ENCODE assay signal across 9 cellular contexts in the genomic region with DNA sequence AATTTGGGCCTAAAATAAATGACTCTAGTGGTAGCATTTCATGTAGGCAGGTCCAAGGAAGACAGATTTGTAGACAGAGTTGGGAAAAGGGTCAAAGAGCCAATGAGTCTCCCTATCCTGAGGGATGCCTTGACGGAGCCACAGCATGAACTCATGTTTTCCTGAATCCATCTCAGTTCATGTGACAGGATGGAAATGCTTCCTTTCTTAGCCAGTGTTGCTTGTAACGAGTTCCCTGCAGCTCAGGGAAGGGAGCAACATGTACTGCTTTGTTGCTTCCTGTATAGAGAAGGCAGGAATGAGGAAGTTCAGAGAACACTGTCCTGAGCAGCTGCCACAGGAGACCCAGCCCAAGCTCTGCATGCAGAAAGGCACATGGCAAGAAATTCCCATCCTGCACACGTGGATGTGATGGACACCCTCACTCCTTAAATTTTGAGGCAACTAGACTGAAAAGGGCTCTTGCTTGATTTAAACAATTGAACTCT. TPM values are rescaled to one million over a fixed set of nuclear protein-coding genes. Genes with fewer than 3 reads are reported as not detected.
A peak's percentile ranks its signal among the peaks of the same experiment; 100 is the strongest.
DNase-seq lines count a peak whose midpoint lies in the region; ATAC-seq, FAIRE-seq and TF ChIP-seq lines count a peak whose summit lies in the region.
"Had no signal": no experiment of that assay in that cellular context is flagged by ENCODE, and none has a peak within 500 bp of the region (broad histone marks: within the 10 kb centered on the region; RNA-seq: fewer than 3 reads in every experiment).

No MANE protein-coding gene starts in this region.

- intact Hi-C loops in heart left ventricle (cut with DNase I) (loop anchor here in 1 of 10 donors (10.0 kb wide), 1 partner anchor 227 kb away; a partner anchor contains a TSS), prostate gland (cut with DNase I) (no loop called here)

- no peak overlapping the region for H3K4me3 Mint-ChIP-seq in GM23338
- H3K4me3 Mint-ChIP-seq: T-helper 17 cell had no signal

- H3K27ac ChIP-seq in GM23338 (ENCODE audit: low read depth) = no peak overlapping the region
- peak overlapping the region; percentile 46 to 82 (median 62) for H3K27ac ChIP-seq in heart left ventricle
- H3K27ac ChIP-seq in prostate gland = peak overlapping the region; percentile 32 to 39

- no peak for TF ChIP-seq CTCF in GM23338 (conservative IDR thresholded peaks at IDR 0.05; ENCODE audit: low read depth in 2 of 2)
- TF ChIP-seq CTCF in heart left ventricle (IDR thresholded peaks at IDR 0.05) = no peak
- TF ChIP-seq CTCF in prostate gland (IDR thresholded peaks at IDR 0.05) = no peak

- no peak overlapping the region for H3K4me2 ChIP-seq in GM23338

- peak overlapping the region; percentile 91 for H2AFZ ChIP-seq in GM23338

- DNase-seq in GM23338 (ENCODE audit: low spot score) (no peak), SW480 (ENCODE audit: low spot score) (peak; percentile 28), heart left ventricle (peak in 1 of 5 donors; percentile 31), prostate gland (ENCODE audit: low spot score) (peak; percentile 32), T1000 (lab: John Stamatoyannopoulos, UW) (no peak), GM12891 (ENCODE audit: insufficient read length, low spot score) (no peak)
- DNase-seq in activated CD4-positive, alpha-beta T cell treated with anti-CD3 and anti-CD28 coated beads, Interleukin-2, amount 50 U/mL, for 1 hour = no peak
- DNase-seq in central memory CD4-positive, alpha-beta T cell = no peak
- DNase-seq: T-helper 17 cell had no signal

- H3K9me3 ChIP-seq in heart left ventricle (no peaks in the 10 kb centered on the region), prostate gland (no peaks in the 10 kb centered on the region)

- H3K36me3 Mint-ChIP-seq in GM23338 (ENCODE audit: low read depth) = no peaks in the 10 kb centered on the region

- no peaks in the 10 kb centered on the region for H4K20me1 ChIP-seq in GM23338 (replicated peaks; ENCODE audit: insufficient read depth)

- no peaks in the 10 kb centered on the region for H3K9me2 ChIP-seq in GM23338 (ENCODE audit: insufficient read depth)

- peaks cover 1% of the 10 kb centered on the region for H3K27me3 Mint-ChIP-seq in GM23338 (ENCODE audit: insufficient read depth, low read depth, poor library complexity)

- no peaks in the 10 kb centered on the region for H3F3A ChIP-seq in GM23338 (replicated peaks; ENCODE audit: low read depth)

- H3K36me3 ChIP-seq in GM23338 (ENCODE audit: insufficient read depth) (no peaks in the 10 kb centered on the region), heart left ventricle (no peaks in the 10 kb centered on the region), prostate gland (no peaks in the 10 kb centered on the region)

- no peak for TF ChIP-seq POLR2A in heart left ventricle (IDR thresholded peaks at IDR 0.05)
- no peak for TF ChIP-seq POLR2A in prostate gland (IDR thresholded peaks at IDR 0.05)
- TF ChIP-seq POLR2A in GM12891 (IDR thresholded peaks at IDR 0.05; ENCODE audit: low read depth, low read length) = no peak

- H3K9me3 Mint-ChIP-seq in GM23338 = no peaks in the 10 kb centered on the region

- H3K27ac Mint-ChIP-seq in GM23338 = no peak overlapping the region
- H3K27ac Mint-ChIP-seq: T-helper 17 cell had no signal

- H3K4me3 ChIP-seq in GM23338 (no peak overlapping the region), heart left ventricle (no peak overlapping the region), prostate gland (no peak overlapping the region)

- no peaks in the 10 kb centered on the region for H3K79me2 ChIP-seq in GM23338 (replicated peaks; ENCODE audit: insufficient read depth)

- ATAC-seq in GM23338 = peak; percentile 28
- ATAC-seq in heart left ventricle = peak; percentile 74 to 82 (median 78)
- ATAC-seq: T-helper 17 cell had no signal

- H3K27me3 ChIP-seq in GM23338 (ENCODE audit: insufficient read depth) = no peaks in the 10 kb centered on the region
- no peaks in the 10 kb centered on the region for H3K27me3 ChIP-seq in heart left ventricle
- no peaks in the 10 kb centered on the region for H3K27me3 ChIP-seq in prostate gland (replicated peaks; ENCODE audit: insufficient read depth)

- peaks cover 38% of the 10 kb centered on the region for H3K4me1 Mint-ChIP-seq in GM23338
- H3K4me1 Mint-ChIP-seq: T-helper 17 cell had no signal

- FAIRE-seq in GM12891 (lab: Jason Lieb, UNC) = no peak

- H3K4me1 ChIP-seq in GM23338 (ENCODE audit: insufficient read depth) = peaks cover 18% of the 10 kb centered on the region; the same call in 1 of the 2 replicates
- H3K4me1 ChIP-seq in heart left ventricle = peaks cover 0 to 57% (median 32%) of the 10 kb centered on the region in 12 donors
- H3K4me1 ChIP-seq in prostate gland (replicated peaks) = peaks cover 11% of the 10 kb centered on the region

- WGBS in heart left ventricle, 4 donors = 35 to 47% (median 44%) methylated on average over 3 of the region's 3 CpGs
- WGBS in prostate gland = 38% methylated on average over 3 of the region's 3 CpGs

TF ChIP-seq in GM23338, 12 proteins besides CTCF, POLR2A, EP300 and RAD21:
- TF ChIP-seq EZH2 (IDR thresholded peaks at IDR 0.05; ENCODE audit: low read depth, unreplicated experiment) (no peak), JUNB (IDR thresholded peaks at IDR 0.05; ENCODE audit: unreplicated experiment) (no peak)

TF ChIP-seq in GM12891, 5 proteins besides CTCF, POLR2A, EP300 and RAD21:
- no peak for TF ChIP-seq SPI1 (IDR thresholded peaks at IDR 0.05; ENCODE audit: low read depth, low read length)
- TF ChIP-seq PAX5 (IDR thresholded peaks at IDR 0.05; ENCODE audit: insufficient read depth, low read length, severe bottlenecking) = no peak
- no peak for TF ChIP-seq POU2F2 (IDR thresholded peaks at IDR 0.05; ENCODE audit: low read depth, low read length)
- no peak for TF ChIP-seq TAF1 (IDR thresholded peaks at IDR 0.05; ENCODE audit: low read depth, low read length)
- TF ChIP-seq POLR2AphosphoS5 (IDR thresholded peaks at IDR 0.05; ENCODE audit: low read depth, low read length) = no peak

RNA-seq across cellular contexts. Expression of a gene that starts 27.9 kb away (rescaled TPM):
- 0.94 and 3.0 TPM in 2 replicates for total RNA-seq in GM23338 (2014; rRNA removed; shearing (Covaris generic))
- 1.2 and 1.7 TPM in 2 replicates for polyA plus RNA-seq in GM23338 (2016; fragmentation: Nextera tagmentation; extraction: Ambion mirVana)
- total RNA-seq in heart left ventricle = 1 to 10 TPM; 1.2 to 2.3 (median 1.6) TPM
- polyA plus RNA-seq in heart left ventricle = 1 to 10 TPM in 1 of 2 donors, under 1 TPM in 1; 0.80 to 1.1 TPM
- 1 to 10 TPM; 2.6 to 4.0 TPM for total RNA-seq in prostate gland
- 0.67 TPM for polyA plus RNA-seq in GM12891 (2012; ENCODE audit: low read depth, missing spikeins)
- total RNA-seq: T-helper 17 cell had no signal

Comparison
In these comparisons a context has a peak if more than half of its experiments do, and no peak if none do; other contexts are left out.
1. DNase-seq: peak in SW480 (single experiment) and prostate gland (single experiment); none in GM23338 (single experiment), T1000 (single experiment), activated CD4-positive, alpha-beta T cell treated with anti-CD3 and anti-CD28 coated beads, Interleukin-2, amount 50 U/mL, for 1 hour (single experiment), central memory CD4-positive, alpha-beta T cell (single experiment) and GM12891 (single experiment).